13 cellular contexts compared by ENCODE assay signal in genomic region chr10:91683976-91684375, GRCh38. TPM values are rescaled to one million over a fixed set of nuclear protein-coding genes. Genes with fewer than 3 reads are reported as not detected.
DNase-seq lines count a peak whose midpoint lies in the region; ATAC-seq and TF ChIP-seq lines count a peak whose summit lies in the region.
"Had no signal": no experiment of that assay in that cellular context is flagged by ENCODE, and none has a peak within 500 bp of the region (broad histone marks: within the 10 kb centered on the region; RNA-seq: fewer than 3 reads in every experiment).

No MANE protein-coding gene starts in this region.

- in situ Hi-C loops in GM23248 (cut with MboI): no loop called here

- no peak for TF ChIP-seq POLR2A in ovary (IDR thresholded peaks at IDR 0.05)

- no peak overlapping the region for H3K4me3 Mint-ChIP-seq in T-helper 17 cell
- H3K4me3 Mint-ChIP-seq in activated CD8-positive, alpha-beta T cell treated with anti-CD3 and anti-CD28 coated beads for 36 hours: no peak overlapping the region
- H3K4me3 Mint-ChIP-seq: activated naive CD4-positive, alpha-beta T cell treated with anti-CD3 and anti-CD28 coated beads for 36 hours; nephron progenitor cell had no signal

- intact Hi-C loops in ovary (cut with DNase I): no loop called here
- intact Hi-C loops in activated CD8-positive, alpha-beta T cell treated with anti-CD3 and anti-CD28 coated beads for 36 hours (cut with micrococcal nuclease): no loop called here

- H3K27ac Mint-ChIP-seq in T-helper 17 cell: peak overlapping the region; percentile 56
- H3K27ac Mint-ChIP-seq in activated CD8-positive, alpha-beta T cell treated with anti-CD3 and anti-CD28 coated beads for 36 hours: no peak overlapping the region
- H3K27ac Mint-ChIP-seq: activated naive CD4-positive, alpha-beta T cell treated with anti-CD3 and anti-CD28 coated beads for 36 hours; nephron progenitor cell had no signal

- H3K9me3 ChIP-seq in GM23248 (ENCODE audit: low read depth) (no peaks in the 10 kb centered on the region), T-helper 17 cell (ENCODE audit: control insufficient read depth, low read length, poor library complexity, severe bottlenecking) (no peaks in the 10 kb centered on the region), ovary (no peaks in the 10 kb centered on the region)

- H3K36me3 ChIP-seq in GM23248 (ENCODE audit: low read depth): no peaks in the 10 kb centered on the region
- no peaks in the 10 kb centered on the region for H3K36me3 ChIP-seq in ovary

- no peaks in the 10 kb centered on the region for H4K20me1 ChIP-seq in GM23248 (ENCODE audit: insufficient read depth)

- H3K27ac ChIP-seq in GM23248: peak overlapping the region; percentile 58
- no peak overlapping the region for H3K27ac ChIP-seq in ovary
- H3K27ac ChIP-seq: SK-N-MC had no signal

- peaks cover 42% of the 10 kb centered on the region for H3K4me1 ChIP-seq in GM23248 (ENCODE audit: insufficient read depth)
- H3K4me1 ChIP-seq in ovary (ENCODE audit: insufficient read depth): no peaks in the 10 kb centered on the region

- peaks cover 8% of the 10 kb centered on the region for H3K27me3 Mint-ChIP-seq in T-helper 17 cell
- H3K27me3 Mint-ChIP-seq in activated CD8-positive, alpha-beta T cell treated with anti-CD3 and anti-CD28 coated beads for 36 hours: no peaks in the 10 kb centered on the region

- no peaks in the 10 kb centered on the region for H3K79me2 ChIP-seq in GM23248 (ENCODE audit: insufficient read depth)

- peak; percentile 37 for ATAC-seq in T-helper 17 cell
- ATAC-seq in HG02763 (IDR thresholded peaks at IDR 0.05; ENCODE audit: unreplicated experiment): no peak
- no peak for ATAC-seq in HG03442 (IDR thresholded peaks at IDR 0.05; ENCODE audit: unreplicated experiment)
- ATAC-seq in activated CD8-positive, alpha-beta T cell treated with anti-CD3 and anti-CD28 coated beads for 36 hours: no peak
- ATAC-seq: K562 had no signal

- TF ChIP-seq EP300 in ovary (IDR thresholded peaks at IDR 0.05): no peak

- peaks cover 29% of the 10 kb centered on the region for H3F3A ChIP-seq in GM23248 (ENCODE audit: insufficient read depth)

- H3K27me3 ChIP-seq in GM23248 (replicated peaks; ENCODE audit: insufficient read depth) (no peaks in the 10 kb centered on the region), ovary (no peaks in the 10 kb centered on the region)

- no peak overlapping the region for H2AFZ ChIP-seq in GM23248

- no peaks in the 10 kb centered on the region for H3K9me3 Mint-ChIP-seq in activated CD8-positive, alpha-beta T cell treated with anti-CD3 and anti-CD28 coated beads for 36 hours
- H3K9me3 Mint-ChIP-seq: activated naive CD4-positive, alpha-beta T cell treated with anti-CD3 and anti-CD28 coated beads for 36 hours; nephron progenitor cell had no signal

- H3K4me2 ChIP-seq in GM23248 (ENCODE audit: unreplicated experiment): peak overlapping the region; percentile 65

- H3K4me1 Mint-ChIP-seq in T-helper 17 cell: peaks cover 11% of the 10 kb centered on the region
- H3K4me1 Mint-ChIP-seq in activated CD8-positive, alpha-beta T cell treated with anti-CD3 and anti-CD28 coated beads for 36 hours (ENCODE audit: low read depth): no peaks in the 10 kb centered on the region

- peak overlapping the region; percentile 37; the same call in 1 of the 2 replicates for H3K9ac ChIP-seq in GM23248

- POLR2A ChIA-PET in activated CD8-positive, alpha-beta T cell treated with anti-CD3 and anti-CD28 coated beads for 36 hours (lab: Charles Lee): interaction anchor here (0.7 kb wide), 1 partner anchor 218 kb away, joined by 3 read pairs; no protein-coding TSS in a partner anchor

- 0% methylated on average over 5 of the region's 5 CpGs for WGBS in GM23248 (ENCODE audit: low coverage in 1 of 2, low lambda C conversion rate in 2 of 2, missing lambda C conversion rate in 2 of 2), 2 experiments
- WGBS in ovary, 3 donors: 25 to 50% (median 47%) methylated on average over 5 of the region's 5 CpGs

- CTCF ChIA-PET in activated CD8-positive, alpha-beta T cell treated with anti-CD3 and anti-CD28 coated beads for 36 hours (lab: Charles Lee): no interaction called here

- no peak for TF ChIP-seq CTCF in ovary (IDR thresholded peaks at IDR 0.05)
- no peak for TF ChIP-seq CTCF in activated CD8-positive, alpha-beta T cell treated with anti-CD3 and anti-CD28 coated beads for 36 hours (IDR thresholded peaks at IDR 0.05)

- H3K36me3 Mint-ChIP-seq in T-helper 17 cell (ENCODE audit: low read depth): no peaks in the 10 kb centered on the region
- no peaks in the 10 kb centered on the region for H3K36me3 Mint-ChIP-seq in activated CD8-positive, alpha-beta T cell treated with anti-CD3 and anti-CD28 coated beads for 36 hours (ENCODE audit: low read depth)

- DNase-seq in GM23248 (peak; percentile 95), T-helper 17 cell (no peak), fibroblast of peridontal ligament (ENCODE audit: extremely low read depth) (peak; percentile 61), skeletal muscle cell (ENCODE audit: low read depth) (peak; percentile 55), ovary (no peak)
- no peak for DNase-seq in activated CD8-positive, alpha-beta T cell treated with anti-CD3 and anti-CD28 coated beads for 36 hours
- DNase-seq: activated CD4-positive, alpha-beta T cell treated with anti-CD3 and anti-CD28 coated beads, Interleukin-2, amount 50 U/mL, for 4 hours; activated naive CD4-positive, alpha-beta T cell treated with anti-CD3 and anti-CD28 coated beads for 36 hours; nephron progenitor cell had no signal

- no peaks in the 10 kb centered on the region for H3K9me2 ChIP-seq in GM23248 (ENCODE audit: insufficient read depth)

- H3K4me3 ChIP-seq in GM23248 (peak overlapping the region; percentile 2; the same call in 1 of the 2 replicates), skeletal muscle cell (ENCODE audit: low read depth, low read length) (no peak overlapping the region), ovary (no peak overlapping the region)
- H3K4me3 ChIP-seq: K562, SK-N-MC had no signal

RNA-seq across cellular contexts. Expression of gene PPP1R3C, which starts 51.1 kb away (rescaled TPM):
- total RNA-seq in GM23248 (2014; rRNA removed; shearing (Covaris generic)): 193 and 238 TPM in 2 replicates
- 98.8 and 99.9 TPM in 2 replicates for polyA plus RNA-seq in GM23248 (2016; fragmentation: Nextera tagmentation; extraction: Ambion mirVana)
- total RNA-seq in T-helper 17 cell: under 1 TPM in 1 of 2 donors, not detected in 1; 0.10 TPM
- total RNA-seq in ovary: 10 to 100 TPM in 5 of 7 donors, 1 to 10 TPM in 2; 2.9 to 37.3 (median 16.7) TPM
- 10 to 100 TPM in 1 of 2 donors, 1 to 10 TPM in 1; 5.7 to 42.3 TPM for polyA plus RNA-seq in ovary
- under 1 TPM; 0.94 to 0.99 TPM for total RNA-seq in activated CD8-positive, alpha-beta T cell treated with anti-CD3 and anti-CD28 coated beads for 36 hours

Comparison
In these comparisons a context has a peak if more than half of its experiments do, and no peak if none do; other contexts are left out.
1. DNase-seq: peak in GM23248 (single experiment), fibroblast of peridontal ligament (single experiment) and skeletal muscle cell (single experiment); none in T-helper 17 cell (0 of 3), ovary (0 of 5) and activated CD8-positive, alpha-beta T cell treated with anti-CD3 and anti-CD28 coated beads for 36 hours (single experiment).